Comparison of ENCODE assay signal across 1 cellular context in the genomic region with DNA sequence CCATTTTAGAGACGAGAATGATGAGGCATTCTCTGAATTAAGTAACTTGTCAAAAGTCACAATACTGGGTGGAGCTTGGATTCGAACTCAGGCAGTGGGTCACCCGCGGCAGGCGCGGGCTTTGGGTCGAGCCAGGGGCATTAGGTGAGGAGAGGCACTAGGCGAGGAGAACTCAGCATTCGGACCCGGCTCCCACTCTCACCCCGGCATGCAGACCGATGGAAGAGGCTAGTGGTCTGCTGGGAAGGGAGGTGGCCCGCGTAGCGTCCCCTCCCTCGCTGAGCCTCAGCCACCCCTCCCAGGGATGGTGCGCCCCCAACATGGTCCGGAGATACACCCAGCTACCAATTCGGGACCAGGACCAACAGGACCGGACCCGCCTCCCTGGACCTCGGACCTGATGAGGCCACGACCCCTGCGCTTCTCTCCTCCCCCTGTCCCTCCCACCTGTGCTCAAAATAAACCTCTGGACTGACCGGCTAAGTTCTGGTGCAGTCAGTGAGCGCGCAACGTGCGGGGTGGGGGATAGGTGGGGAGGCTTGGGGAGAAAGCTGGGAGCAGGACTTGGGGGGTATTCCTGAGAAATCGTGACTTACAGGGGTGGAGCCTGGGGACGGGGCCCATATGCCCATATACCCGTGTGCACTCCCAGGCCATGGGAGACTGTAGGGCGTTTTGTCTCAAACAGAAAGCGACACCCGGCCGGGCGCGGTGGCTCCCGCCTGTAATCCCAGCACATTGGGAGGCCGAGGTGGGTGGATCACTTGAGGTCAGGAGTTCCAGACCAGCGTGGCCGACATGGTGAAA.
TF ChIP-seq lines count a peak whose summit lies in the region.

No MANE protein-coding gene starts in this region.

TF ChIP-seq in SK-N-SH treated with all-trans-retinoic acid at 6 μM for 48 hours, 23 proteins besides CTCF, POLR2A, EP300 and RAD21 (continued from another document):
- TF ChIP-seq, protein P1, sequence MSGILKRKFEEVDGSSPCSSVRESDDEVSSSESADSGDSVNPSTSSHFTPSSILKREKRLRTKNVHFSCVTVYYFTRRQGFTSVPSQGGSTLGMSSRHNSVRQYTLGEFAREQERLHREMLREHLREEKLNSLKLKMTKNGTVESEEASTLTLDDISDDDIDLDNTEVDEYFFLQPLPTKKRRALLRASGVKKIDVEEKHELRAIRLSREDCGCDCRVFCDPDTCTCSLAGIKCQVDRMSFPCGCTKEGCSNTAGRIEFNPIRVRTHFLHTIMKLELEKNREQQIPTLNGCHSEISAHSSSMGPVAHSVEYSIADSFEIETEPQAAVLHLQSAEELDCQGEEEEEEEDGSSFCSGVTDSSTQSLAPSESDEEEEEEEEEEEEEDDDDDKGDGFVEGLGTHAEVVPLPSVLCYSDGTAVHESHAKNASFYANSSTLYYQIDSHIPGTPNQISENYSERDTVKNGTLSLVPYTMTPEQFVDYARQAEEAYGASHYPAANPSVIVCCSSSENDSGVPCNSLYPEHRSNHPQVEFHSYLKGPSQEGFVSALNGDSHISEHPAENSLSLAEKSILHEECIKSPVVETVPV (CRISPR knock-in tag; IDR thresholded peaks at IDR 0.05): no peak
- no peak for TF ChIP-seq SNAI2 (CRISPR knock-in tag; IDR thresholded peaks at IDR 0.05)
- TF ChIP-seq, protein P2, sequence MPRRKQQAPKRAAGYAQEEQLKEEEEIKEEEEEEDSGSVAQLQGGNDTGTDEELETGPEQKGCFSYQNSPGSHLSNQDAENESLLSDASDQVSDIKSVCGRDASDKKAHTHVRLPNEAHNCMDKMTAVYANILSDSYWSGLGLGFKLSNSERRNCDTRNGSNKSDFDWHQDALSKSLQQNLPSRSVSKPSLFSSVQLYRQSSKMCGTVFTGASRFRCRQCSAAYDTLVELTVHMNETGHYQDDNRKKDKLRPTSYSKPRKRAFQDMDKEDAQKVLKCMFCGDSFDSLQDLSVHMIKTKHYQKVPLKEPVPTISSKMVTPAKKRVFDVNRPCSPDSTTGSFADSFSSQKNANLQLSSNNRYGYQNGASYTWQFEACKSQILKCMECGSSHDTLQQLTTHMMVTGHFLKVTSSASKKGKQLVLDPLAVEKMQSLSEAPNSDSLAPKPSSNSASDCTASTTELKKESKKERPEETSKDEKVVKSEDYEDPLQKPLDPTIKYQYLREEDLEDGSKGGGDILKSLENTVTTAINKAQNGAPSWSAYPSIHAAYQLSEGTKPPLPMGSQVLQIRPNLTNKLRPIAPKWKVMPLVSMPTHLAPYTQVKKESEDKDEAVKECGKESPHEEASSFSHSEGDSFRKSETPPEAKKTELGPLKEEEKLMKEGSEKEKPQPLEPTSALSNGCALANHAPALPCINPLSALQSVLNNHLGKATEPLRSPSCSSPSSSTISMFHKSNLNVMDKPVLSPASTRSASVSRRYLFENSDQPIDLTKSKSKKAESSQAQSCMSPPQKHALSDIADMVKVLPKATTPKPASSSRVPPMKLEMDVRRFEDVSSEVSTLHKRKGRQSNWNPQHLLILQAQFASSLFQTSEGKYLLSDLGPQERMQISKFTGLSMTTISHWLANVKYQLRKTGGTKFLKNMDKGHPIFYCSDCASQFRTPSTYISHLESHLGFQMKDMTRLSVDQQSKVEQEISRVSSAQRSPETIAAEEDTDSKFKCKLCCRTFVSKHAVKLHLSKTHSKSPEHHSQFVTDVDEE (CRISPR knock-in tag; IDR thresholded peaks at IDR 0.05): no peak
- TF ChIP-seq ARNTL (CRISPR knock-in tag; IDR thresholded peaks at IDR 0.05; ENCODE audit: borderline replicate concordance, low read depth): no peak
- no peak for TF ChIP-seq GLIS3 (CRISPR knock-in tag; IDR thresholded peaks at IDR 0.05)
- no peak for TF ChIP-seq ESRRG (CRISPR knock-in tag; IDR thresholded peaks at IDR 0.05)
- TF ChIP-seq OSR1 (CRISPR knock-in tag; IDR thresholded peaks at IDR 0.05): no peak
- no peak for TF ChIP-seq TCF4 (CRISPR knock-in tag; IDR thresholded peaks at IDR 0.05; ENCODE audit: borderline replicate concordance)
- TF ChIP-seq BACH2 (CRISPR knock-in tag; IDR thresholded peaks at IDR 0.05; ENCODE audit: borderline replicate concordance): no peak
